1 cellular context compared by ENCODE assay signal in the genomic region with DNA sequence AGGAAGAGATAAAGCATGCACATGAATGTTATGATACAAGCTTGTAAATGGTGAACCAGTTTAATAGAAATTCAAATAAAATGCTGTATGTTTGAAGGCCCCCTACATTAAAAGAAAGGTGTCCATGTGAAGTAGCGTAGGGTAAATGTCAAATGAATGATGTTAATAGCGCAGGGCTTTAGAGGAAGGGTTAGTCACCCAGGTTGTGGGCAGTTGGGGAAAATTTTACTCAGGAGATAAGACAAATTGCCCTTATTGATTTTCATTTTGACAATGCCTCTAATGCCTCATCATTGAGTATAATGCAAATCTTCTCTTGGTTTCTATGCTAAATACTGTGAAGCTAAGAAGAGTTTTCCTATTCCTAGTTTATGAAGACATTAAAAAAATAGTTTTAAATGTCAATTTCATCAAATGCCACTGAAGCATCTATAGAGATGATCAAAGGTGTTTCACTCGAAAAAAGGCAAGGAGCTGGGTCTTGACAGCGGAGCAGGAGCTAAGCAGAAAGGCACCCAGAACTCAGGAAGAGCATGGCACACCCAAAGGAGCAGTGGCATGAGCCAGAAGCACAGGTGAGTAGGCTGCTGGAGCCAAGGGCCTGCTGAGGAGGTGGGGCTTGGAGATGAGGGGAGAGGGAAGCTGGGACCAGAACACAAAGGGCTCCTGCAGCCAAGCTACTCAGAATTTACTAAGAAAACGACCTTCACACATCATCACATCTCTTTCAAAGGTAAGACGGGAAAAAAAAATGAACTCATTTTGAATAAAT.
TF ChIP-seq lines count a peak whose summit lies in the region.

No MANE protein-coding gene starts in this region.

TF ChIP-seq in GM23338, 12 proteins besides CTCF, POLR2A, EP300 and RAD21 (continued from another document):
- TF ChIP-seq, protein P1, sequence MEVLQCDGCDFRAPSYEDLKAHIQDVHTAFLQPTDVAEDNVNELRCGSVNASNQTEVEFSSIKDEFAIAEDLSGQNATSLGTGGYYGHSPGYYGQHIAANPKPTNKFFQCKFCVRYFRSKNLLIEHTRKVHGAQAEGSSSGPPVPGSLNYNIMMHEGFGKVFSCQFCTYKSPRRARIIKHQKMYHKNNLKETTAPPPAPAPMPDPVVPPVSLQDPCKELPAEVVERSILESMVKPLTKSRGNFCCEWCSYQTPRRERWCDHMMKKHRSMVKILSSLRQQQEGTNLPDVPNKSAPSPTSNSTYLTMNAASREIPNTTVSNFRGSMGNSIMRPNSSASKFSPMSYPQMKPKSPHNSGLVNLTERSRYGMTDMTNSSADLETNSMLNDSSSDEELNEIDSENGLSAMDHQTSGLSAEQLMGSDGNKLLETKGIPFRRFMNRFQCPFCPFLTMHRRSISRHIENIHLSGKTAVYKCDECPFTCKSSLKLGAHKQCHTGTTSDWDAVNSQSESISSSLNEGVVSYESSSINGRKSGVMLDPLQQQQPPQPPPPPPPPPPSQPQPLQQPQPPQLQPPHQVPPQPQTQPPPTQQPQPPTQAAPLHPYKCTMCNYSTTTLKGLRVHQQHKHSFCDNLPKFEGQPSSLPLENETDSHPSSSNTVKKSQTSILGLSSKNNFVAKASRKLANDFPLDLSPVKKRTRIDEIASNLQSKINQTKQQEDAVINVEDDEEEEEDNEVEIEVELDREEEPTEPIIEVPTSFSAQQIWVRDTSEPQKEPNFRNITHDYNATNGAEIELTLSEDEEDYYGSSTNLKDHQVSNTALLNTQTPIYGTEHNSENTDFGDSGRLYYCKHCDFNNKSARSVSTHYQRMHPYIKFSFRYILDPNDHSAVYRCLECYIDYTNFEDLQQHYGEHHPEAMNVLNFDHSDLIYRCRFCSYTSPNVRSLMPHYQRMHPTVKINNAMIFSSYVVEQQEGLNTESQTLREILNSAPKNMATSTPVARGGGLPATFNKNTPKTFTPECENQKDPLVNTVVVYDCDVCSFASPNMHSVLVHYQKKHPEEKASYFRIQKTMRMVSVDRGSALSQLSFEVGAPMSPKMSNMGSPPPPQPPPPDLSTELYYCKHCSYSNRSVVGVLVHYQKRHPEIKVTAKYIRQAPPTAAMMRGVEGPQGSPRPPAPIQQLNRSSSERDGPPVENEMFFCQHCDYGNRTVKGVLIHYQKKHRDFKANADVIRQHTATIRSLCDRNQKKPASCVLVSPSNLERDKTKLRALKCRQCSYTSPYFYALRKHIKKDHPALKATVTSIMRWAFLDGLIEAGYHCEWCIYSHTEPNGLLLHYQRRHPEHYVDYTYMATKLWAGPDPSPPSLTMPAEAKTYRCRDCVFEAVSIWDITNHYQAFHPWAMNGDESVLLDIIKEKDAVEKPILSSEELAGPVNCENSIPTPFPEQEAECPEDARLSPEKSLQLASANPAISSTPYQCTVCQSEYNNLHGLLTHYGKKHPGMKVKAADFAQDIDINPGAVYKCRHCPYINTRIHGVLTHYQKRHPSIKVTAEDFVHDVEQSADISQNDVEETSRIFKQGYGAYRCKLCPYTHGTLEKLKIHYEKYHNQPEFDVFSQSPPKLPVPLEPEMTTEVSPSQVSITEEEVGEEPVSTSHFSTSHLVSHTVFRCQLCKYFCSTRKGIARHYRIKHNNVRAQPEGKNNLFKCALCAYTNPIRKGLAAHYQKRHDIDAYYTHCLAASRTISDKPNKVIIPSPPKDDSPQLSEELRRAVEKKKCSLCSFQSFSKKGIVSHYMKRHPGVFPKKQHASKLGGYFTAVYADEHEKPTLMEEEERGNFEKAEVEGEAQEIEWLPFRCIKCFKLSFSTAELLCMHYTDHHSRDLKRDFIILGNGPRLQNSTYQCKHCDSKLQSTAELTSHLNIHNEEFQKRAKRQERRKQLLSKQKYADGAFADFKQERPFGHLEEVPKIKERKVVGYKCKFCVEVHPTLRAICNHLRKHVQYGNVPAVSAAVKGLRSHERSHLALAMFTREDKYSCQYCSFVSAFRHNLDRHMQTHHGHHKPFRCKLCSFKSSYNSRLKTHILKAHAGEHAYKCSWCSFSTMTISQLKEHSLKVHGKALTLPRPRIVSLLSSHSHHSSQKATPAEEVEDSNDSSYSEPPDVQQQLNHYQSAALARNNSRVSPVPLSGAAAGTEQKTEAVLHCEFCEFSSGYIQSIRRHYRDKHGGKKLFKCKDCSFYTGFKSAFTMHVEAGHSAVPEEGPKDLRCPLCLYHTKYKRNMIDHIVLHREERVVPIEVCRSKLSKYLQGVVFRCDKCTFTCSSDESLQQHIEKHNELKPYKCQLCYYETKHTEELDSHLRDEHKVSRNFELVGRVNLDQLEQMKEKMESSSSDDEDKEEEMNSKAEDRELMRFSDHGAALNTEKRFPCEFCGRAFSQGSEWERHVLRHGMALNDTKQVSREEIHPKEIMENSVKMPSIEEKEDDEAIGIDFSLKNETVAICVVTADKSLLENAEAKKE (CRISPR knock-in tag; IDR thresholded peaks at IDR 0.05): no peak
TF ChIP-seq in GM23338: peak in this region for 0.
